ENCODE assay signal across 10 cellular contexts in genomic region chr17:2051388-2052237, GRCh38. TPM values are rescaled to one million over a fixed set of nuclear protein-coding genes. Genes with fewer than 3 reads are reported as not detected.
DNase-seq lines count a peak whose midpoint lies in the region; ATAC-seq and TF ChIP-seq lines count a peak whose summit lies in the region.
"Had no signal": no experiment of that assay in that cellular context is flagged by ENCODE, and none has a peak within 500 bp of the region (broad histone marks: within the 10 kb centered on the region; RNA-seq: fewer than 3 reads in every experiment).

No MANE protein-coding gene starts in this region.

- H3K36me3 ChIP-seq in Karpas-422 (ENCODE audit: insufficient read depth, low read length) = no peaks in the 10 kb centered on the region
- H3K36me3 ChIP-seq in endodermal cell (ENCODE audit: control insufficient read depth, insufficient read depth, low read length) = peaks cover 4% of the 10 kb centered on the region
- no peaks in the 10 kb centered on the region for H3K36me3 ChIP-seq in psoas muscle (ENCODE audit: insufficient read depth in 1 of 2, low read depth in 1 of 2)

- no peak overlapping the region for H3K9ac ChIP-seq in Karpas-422 (ENCODE audit: low read length)
- no peak overlapping the region for H3K9ac ChIP-seq in endodermal cell (ENCODE audit: extremely low read depth, low read length, poor library complexity, severe bottlenecking)

- H2AFZ ChIP-seq in Karpas-422 (ENCODE audit: low read length) = no peak overlapping the region

- 22 to 25% methylated on average over 16 to 45 of the region's 45 CpGs for WGBS in endodermal cell (ENCODE audit: insufficient coverage in 1 of 2, insufficient read length in 1 of 2), 2 experiments
- WGBS in psoas muscle, 3 donors = 19 to 30% (median 23%) methylated on average over 35 to 45 of the region's 45 CpGs

- ATAC-seq in psoas muscle = no peak
- ATAC-seq in GM19328 (IDR thresholded peaks at IDR 0.05; ENCODE audit: unreplicated experiment) = no peak
- ATAC-seq: sciatic nerve had no signal

- H3K27ac ChIP-seq in Karpas-422 (ENCODE audit: low read length) (no peak overlapping the region), endodermal cell (ENCODE audit: low read depth, low read length) (no peak overlapping the region), psoas muscle (peak overlapping the region; percentile 2)

- no peaks in the 10 kb centered on the region for H3K27me3 ChIP-seq in Karpas-422 (ENCODE audit: low read length)
- peaks cover 58% of the 10 kb centered on the region for H3K27me3 ChIP-seq in endodermal cell (ENCODE audit: control insufficient read depth, insufficient read depth, low read length, poor library complexity, severe bottlenecking)
- H3K27me3 ChIP-seq in psoas muscle (ENCODE audit: insufficient read depth in 3 of 3, low read length in 2 of 3) = peaks cover 0 to 34% (median 6%) of the 10 kb centered on the region in 3 donors

- peaks cover 53% of the 10 kb centered on the region for H3K4me1 ChIP-seq in Karpas-422 (ENCODE audit: low read length)
- H3K4me1 ChIP-seq in endodermal cell (ENCODE audit: control insufficient read depth, insufficient read depth, low read length) = peaks cover 2% of the 10 kb centered on the region
- peaks cover 11% of the 10 kb centered on the region for H3K4me1 ChIP-seq in psoas muscle

- peak; percentile 11 for DNase-seq in COLO668 (lab: John Stamatoyannopoulos, UW; ENCODE audit: unreplicated experiment)
- DNase-seq in Karpas-422 = no peak
- DNase-seq in endodermal cell = peak; percentile 64
- DNase-seq in psoas muscle = peak; percentile 36 to 62
- no peak for DNase-seq in NCI-H1417 treated with DMSO at 0.1 percent for 48 hours (lab: John Stamatoyannopoulos, UW)
- no peak for DNase-seq in stimulated activated CD4-positive, alpha-beta T cell treated with anti-CD3 and anti-CD28 coated beads, Interleukin-4, amount 100 ng/mL, for 24 hours
- DNase-seq: activated CD4-positive, alpha-beta T cell treated with anti-CD3 and anti-CD28 coated beads for 1 hour; central memory CD4-positive, alpha-beta T cell had no signal

- H3K27me3 Mint-ChIP-seq in endodermal cell (ENCODE audit: insufficient read depth) = peaks cover 66% of the 10 kb centered on the region

- TF ChIP-seq CTCF in endodermal cell (conservative IDR thresholded peaks at IDR 0.05) (no peak), psoas muscle (IDR thresholded peaks at IDR 0.05) (no peak)

- intact Hi-C loops in psoas muscle (cut with DNase I) = no loop called here

- no peaks in the 10 kb centered on the region for H3K36me3 Mint-ChIP-seq in endodermal cell (ENCODE audit: low read depth)

- H4K20me1 ChIP-seq in Karpas-422 (ENCODE audit: insufficient read depth, low read depth, low read length) = peaks cover 9% of the 10 kb centered on the region; the same call in 1 of the 2 replicates

- H3K9me2 ChIP-seq in Karpas-422 (replicated peaks; ENCODE audit: insufficient read depth, low read length) = no peaks in the 10 kb centered on the region

- peak overlapping the region; percentile 25 for H3K4me3 Mint-ChIP-seq in endodermal cell

- H3K9me3 ChIP-seq in Karpas-422 (ENCODE audit: low read length) (no peaks in the 10 kb centered on the region), endodermal cell (ENCODE audit: control insufficient read depth, low read length) (no peaks in the 10 kb centered on the region), psoas muscle (no peaks in the 10 kb centered on the region)

- no peak overlapping the region for H3K4me3 ChIP-seq in Karpas-422 (ENCODE audit: low read length)
- no peak overlapping the region for H3K4me3 ChIP-seq in endodermal cell (ENCODE audit: low read length)
- peak overlapping the region; percentile 70 for H3K4me3 ChIP-seq in psoas muscle

- H3K9me3 Mint-ChIP-seq in endodermal cell = peaks cover 1% of the 10 kb centered on the region

- no peak overlapping the region for H3K27ac Mint-ChIP-seq in endodermal cell

- peaks cover 12% of the 10 kb centered on the region for H3K4me1 Mint-ChIP-seq in endodermal cell

- H3K4me2 ChIP-seq in Karpas-422 (ENCODE audit: low read depth, low read length, poor library complexity, severe bottlenecking) = peak overlapping the region; percentile 67

- H3K79me2 ChIP-seq in Karpas-422 (ENCODE audit: low read length) = no peaks in the 10 kb centered on the region

RNA-seq across cellular contexts. Expression of gene HIC1, which starts 3.3 kb away (rescaled TPM):
- 3.2 and 13.9 TPM in 2 replicates for total RNA-seq in Karpas-422 (2014; rRNA removed; shearing (Covaris generic); ENCODE audit: low replicate concordance)
- total RNA-seq in endodermal cell (under 1 TPM; 0.13 to 0.57 TPM), psoas muscle (10 to 100 TPM in 1 of 4 donors, 1 to 10 TPM in 3; 4.3 to 12.6 (median 9.4) TPM)
- polyA plus RNA-seq in endodermal cell (2013, experiment 1 of 2) = 0.64 TPM
- 0.21 TPM for polyA plus RNA-seq in endodermal cell (2013, experiment 2 of 2)
- 1 to 10 TPM; 2.0 to 3.5 (median 2.1) TPM for polyA plus RNA-seq in psoas muscle

RNA-seq across cellular contexts. Expression of gene OVCA2, which starts 9.8 kb away (rescaled TPM):
- 49.1 and 50.2 TPM in 2 replicates for total RNA-seq in Karpas-422 (2014; rRNA removed; shearing (Covaris generic); ENCODE audit: low replicate concordance)
- total RNA-seq in endodermal cell (10 to 100 TPM; 19.8 to 27.5 TPM), psoas muscle (10 to 100 TPM; 10.1 to 23.0 (median 15.2) TPM)
- 24.3 TPM for polyA plus RNA-seq in endodermal cell (2013, experiment 1 of 2)
- polyA plus RNA-seq in endodermal cell (2013, experiment 2 of 2) = 24.8 TPM
- 10 to 100 TPM; 29.2 to 66.1 (median 33.4) TPM for polyA plus RNA-seq in psoas muscle

RNA-seq across cellular contexts. Expression of gene DPH1, which starts 21.7 kb away (rescaled TPM):
- 37.5 and 41.9 TPM in 2 replicates for total RNA-seq in Karpas-422 (2014; rRNA removed; shearing (Covaris generic); ENCODE audit: low replicate concordance)
- 10 to 100 TPM; 31.1 to 48.3 TPM for total RNA-seq in endodermal cell
- polyA plus RNA-seq in endodermal cell (2013, experiment 1 of 2) = 34.4 TPM
- 26.5 TPM for polyA plus RNA-seq in endodermal cell (2013, experiment 2 of 2)
- 10 to 100 TPM; 36.9 to 73.4 (median 45.5) TPM for total RNA-seq in psoas muscle
- 10 to 100 TPM; 13.5 to 51.9 (median 39.2) TPM for polyA plus RNA-seq in psoas muscle

RNA-seq across cellular contexts. Expression of gene RTN4RL1, which starts 26.5 kb away (rescaled TPM):
- 0.11 and 0.30 TPM in 2 replicates for total RNA-seq in Karpas-422 (2014; rRNA removed; shearing (Covaris generic); ENCODE audit: low replicate concordance)
- total RNA-seq in endodermal cell = 10 to 100 TPM; 18.2 to 19.6 TPM
- polyA plus RNA-seq in endodermal cell (2013, experiment 1 of 2) = 5.4 TPM
- polyA plus RNA-seq in endodermal cell (2013, experiment 2 of 2) = 7.7 TPM
- total RNA-seq in psoas muscle = 1 to 10 TPM in 2 of 4 donors, under 1 TPM in 2; 0.65 to 1.7 (median 1.2) TPM
- polyA plus RNA-seq in psoas muscle = 1 to 10 TPM in 1 of 3 donors, under 1 TPM in 2; 0.44 to 1.8 (median 0.70) TPM

Comparison
In these comparisons a context has a peak if more than half of its experiments do, and no peak if none do; other contexts are left out.
1. DNase-seq: peak in COLO668 (single experiment), endodermal cell (single experiment) and psoas muscle (2 of 2); none in Karpas-422 (single experiment), NCI-H1417 treated with DMSO at 0.1 percent for 48 hours (single experiment) and stimulated activated CD4-positive, alpha-beta T cell treated with anti-CD3 and anti-CD28 coated beads, Interleukin-4, amount 100 ng/mL, for 24 hours (single experiment).